ENCODE assay signal across 7 cellular contexts in the genomic region with DNA sequence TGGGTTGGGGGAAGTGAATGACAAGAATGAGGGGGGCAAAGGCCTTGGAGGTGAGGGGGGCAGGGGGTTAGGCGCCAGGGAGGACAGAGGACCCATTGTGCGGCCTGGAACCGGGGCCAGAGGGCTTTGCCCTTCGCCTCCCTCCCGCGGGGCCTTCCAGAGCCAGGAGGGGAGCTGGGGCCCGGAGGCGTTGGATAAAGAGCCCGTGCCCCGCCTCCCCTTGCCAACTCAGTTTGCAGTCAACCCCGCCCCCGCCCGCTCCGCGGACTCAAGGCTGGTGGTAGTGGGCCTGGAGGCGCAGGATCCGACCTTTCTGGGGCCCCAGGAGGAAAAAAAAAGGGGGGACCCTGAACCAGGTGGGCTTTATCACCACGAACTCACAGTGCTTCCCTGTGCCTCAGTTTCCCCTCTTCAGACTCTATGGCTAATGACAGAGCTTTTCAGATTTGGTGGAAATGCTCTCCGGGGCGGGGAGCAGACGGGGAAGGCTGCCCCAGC. TPM values are rescaled to one million over a fixed set of nuclear protein-coding genes. Genes with fewer than 3 reads are reported as not detected.
DNase-seq lines count a peak whose midpoint lies in the region; ATAC-seq lines count a peak whose summit lies in the region.

No MANE protein-coding gene starts in this region.

- H3K27me3 Mint-ChIP-seq in IgD-negative memory B cell, result peaks cover 8% of the 10 kb centered on the region
- peaks cover 3% of the 10 kb centered on the region for H3K27me3 Mint-ChIP-seq in activated naive CD8-positive, alpha-beta T cell treated with anti-CD3 and anti-CD28 coated beads, Interleukin-2, amount 10 ng/mL, durations not matched to agents 7 days and 5 days

- peak overlapping the region in 1 of 3 donors; percentile 53 for H3K27ac Mint-ChIP-seq in IgD-negative memory B cell
- no peak overlapping the region for H3K27ac Mint-ChIP-seq in activated naive CD8-positive, alpha-beta T cell treated with anti-CD3 and anti-CD28 coated beads, Interleukin-2, amount 10 ng/mL, durations not matched to agents 7 days and 5 days

- intact Hi-C loops in posterior cingulate gyrus (cut with DNase I), result no loop called here

- DNase-seq in activated naive CD8-positive, alpha-beta T cell treated with anti-CD3 and anti-CD28 coated beads, Interleukin-2, amount 10 ng/mL, durations not matched to agents 7 days and 5 days, result no peak
- peak; percentile 33 to 49 for DNase-seq in stimulated activated CD4-positive, alpha-beta T cell treated with anti-CD3 and anti-CD28 coated beads, Interleukin-2, amount 100 ng/mL, for 24 hours
- DNase-seq in middle frontal gyrus (ENCODE audit: extremely low spot score, low spot score) (no peak), posterior cingulate gyrus (no peak)

- ATAC-seq in activated naive CD8-positive, alpha-beta T cell treated with anti-CD3 and anti-CD28 coated beads, Interleukin-2, amount 10 ng/mL, durations not matched to agents 7 days and 5 days (ENCODE audit: low read depth), result no peak
- ATAC-seq in HG03135 (IDR thresholded peaks at IDR 0.05; ENCODE audit: unreplicated experiment), result no peak

- H3K9me3 Mint-ChIP-seq in IgD-negative memory B cell, result no peaks in the 10 kb centered on the region
- no peaks in the 10 kb centered on the region for H3K9me3 Mint-ChIP-seq in activated naive CD8-positive, alpha-beta T cell treated with anti-CD3 and anti-CD28 coated beads, Interleukin-2, amount 10 ng/mL, durations not matched to agents 7 days and 5 days

- H3K4me3 Mint-ChIP-seq in IgD-negative memory B cell, result peak overlapping the region; percentile 69 to 92 (median 83)
- H3K4me3 Mint-ChIP-seq in activated naive CD8-positive, alpha-beta T cell treated with anti-CD3 and anti-CD28 coated beads, Interleukin-2, amount 10 ng/mL, durations not matched to agents 7 days and 5 days, result peak overlapping the region; percentile 89

- H3K4me3 ChIP-seq in iPS-18c (ENCODE audit: insufficient read depth, low read depth, low read length), result peak overlapping the region; percentile 56

- H3K9me3 ChIP-seq in iPS-18c (ENCODE audit: control insufficient read depth, insufficient read depth, low read length), result no peaks in the 10 kb centered on the region

- H3K36me3 Mint-ChIP-seq in IgD-negative memory B cell, result no peaks in the 10 kb centered on the region
- H3K36me3 Mint-ChIP-seq in activated naive CD8-positive, alpha-beta T cell treated with anti-CD3 and anti-CD28 coated beads, Interleukin-2, amount 10 ng/mL, durations not matched to agents 7 days and 5 days, result no peaks in the 10 kb centered on the region

- H3K4me1 Mint-ChIP-seq in IgD-negative memory B cell, result peaks cover 0 to 4% (median 3%) of the 10 kb centered on the region in 3 donors
- peaks cover 5% of the 10 kb centered on the region for H3K4me1 Mint-ChIP-seq in activated naive CD8-positive, alpha-beta T cell treated with anti-CD3 and anti-CD28 coated beads, Interleukin-2, amount 10 ng/mL, durations not matched to agents 7 days and 5 days

- POLR2A ChIA-PET in activated naive CD8-positive, alpha-beta T cell treated with anti-CD3 and anti-CD28 coated beads, Interleukin-2, amount 10 ng/mL, durations not matched to agents 7 days and 5 days (lab: Charles Lee), result interaction anchor here (0.7 to 6.1 kb wide), 3 partner anchors 29 to 278 kb away, joined by 3 to 63 read pairs (median 5); partner anchors contain the start of genes EXOC7 and PRPSAP1

RNA-seq across cellular contexts. Expression of gene SPHK1, which starts 2.1 kb away (rescaled TPM):
- polyA plus RNA-seq in IgD-negative memory B cell, result not detected
- total RNA-seq in activated naive CD8-positive, alpha-beta T cell treated with anti-CD3 and anti-CD28 coated beads, Interleukin-2, amount 10 ng/mL, durations not matched to agents 7 days and 5 days, result 1 to 10 TPM; 3.4 to 3.9 TPM

RNA-seq across cellular contexts. Expression of gene PRPSAP1, which starts 28.6 kb away (rescaled TPM):
- polyA plus RNA-seq in IgD-negative memory B cell, result 62.0 TPM
- 10 to 100 TPM; 61.6 to 66.1 TPM for total RNA-seq in activated naive CD8-positive, alpha-beta T cell treated with anti-CD3 and anti-CD28 coated beads, Interleukin-2, amount 10 ng/mL, durations not matched to agents 7 days and 5 days

Comparison
In these comparisons a context has a peak if more than half of its experiments do, and no peak if none do; other contexts are left out.
1. DNase-seq: peak in stimulated activated CD4-positive, alpha-beta T cell treated with anti-CD3 and anti-CD28 coated beads, Interleukin-2, amount 100 ng/mL, for 24 hours (2 of 2); none in activated naive CD8-positive, alpha-beta T cell treated with anti-CD3 and anti-CD28 coated beads, Interleukin-2, amount 10 ng/mL, durations not matched to agents 7 days and 5 days (single experiment), middle frontal gyrus (single experiment) and posterior cingulate gyrus (0 of 10).